In genomic region chr15:66896611-66897010, GRCh38 we compare ENCODE assay signal across 23 cellular contexts.
"Had no signal": no experiment of that assay in that cellular context is flagged by ENCODE, and none has a peak within 500 bp of the region (broad histone marks: within the 10 kb centered on the region; RNA-seq: fewer than 3 reads in every experiment).

No MANE protein-coding gene starts in this region.

- H3K27ac ChIP-seq: breast epithelium, gastroesophageal sphincter, hepatocyte, neural progenitor cell, spleen, tibial nerve had no signal

- ATAC-seq: activated CD8-positive, alpha-beta T cell treated with anti-CD3 and anti-CD28 coated beads for 36 hours; activated T-cell treated with anti-CD3 and anti-CD28 coated beads, Interleukin-2, amount 50 U/mL, for 72 hours; gastroesophageal sphincter; left colon; natural killer cell; right cardiac atrium; T-cell had no signal

- H3K4me3 ChIP-seq: breast epithelium, gastroesophageal sphincter, hepatocyte, neural progenitor cell, spleen, tibial nerve had no signal

- DNase-seq: activated B cell treated with CpG ODN at 0.5 μM for 24 hours; activated CD4-positive, alpha-beta T cell treated with anti-CD3 and anti-CD28 coated beads, Interleukin-2, amount 50 U/mL, for 1 hour; activated CD8-positive, alpha-beta T cell treated with anti-CD3 and anti-CD28 coated beads for 36 hours; activated naive CD4-positive, alpha-beta T cell treated with anti-CD3 and anti-CD28 coated beads for 36 hours; activated T-cell treated with anti-CD3 and anti-CD28 coated beads for 4 hours; activated T-cell treated with anti-CD3 and anti-CD28 coated beads, Interleukin-2, amount 50 U/mL, for 72 hours; amniotic stem cell; effector memory CD4-positive, alpha-beta T cell; erythroblast; kidney; left colon; natural killer cell; occipital lobe; posterior cingulate gyrus; right cardiac atrium; spleen; stimulated activated naive CD4-positive, alpha-beta T cell treated with Interleukin-2 at 50 U/mL for 16 hours; T-cell had no signal
